In genomic region chr22:42428025-42428424, GRCh38 we compare ENCODE assay signal across 1 cellular context.
TF ChIP-seq lines count a peak whose summit lies in the region.

No MANE protein-coding gene starts in this region.

TF ChIP-seq in WTC11, 78 proteins besides CTCF, POLR2A, EP300 and RAD21 (continued from another document):
- TF ChIP-seq, protein P1, sequence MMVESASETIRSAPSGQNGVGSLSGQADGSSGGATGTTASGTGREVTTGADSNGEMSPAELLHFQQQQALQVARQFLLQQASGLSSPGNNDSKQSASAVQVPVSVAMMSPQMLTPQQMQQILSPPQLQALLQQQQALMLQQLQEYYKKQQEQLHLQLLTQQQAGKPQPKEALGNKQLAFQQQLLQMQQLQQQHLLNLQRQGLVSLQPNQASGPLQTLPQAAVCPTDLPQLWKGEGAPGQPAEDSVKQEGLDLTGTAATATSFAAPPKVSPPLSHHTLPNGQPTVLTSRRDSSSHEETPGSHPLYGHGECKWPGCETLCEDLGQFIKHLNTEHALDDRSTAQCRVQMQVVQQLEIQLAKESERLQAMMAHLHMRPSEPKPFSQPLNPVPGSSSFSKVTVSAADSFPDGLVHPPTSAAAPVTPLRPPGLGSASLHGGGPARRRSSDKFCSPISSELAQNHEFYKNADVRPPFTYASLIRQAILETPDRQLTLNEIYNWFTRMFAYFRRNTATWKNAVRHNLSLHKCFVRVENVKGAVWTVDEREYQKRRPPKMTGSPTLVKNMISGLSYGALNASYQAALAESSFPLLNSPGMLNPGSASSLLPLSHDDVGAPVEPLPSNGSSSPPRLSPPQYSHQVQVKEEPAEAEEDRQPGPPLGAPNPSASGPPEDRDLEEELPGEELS (CRISPR knock-in tag; IDR thresholded peaks at IDR 0.05) = no peak
- TF ChIP-seq, protein P2, sequence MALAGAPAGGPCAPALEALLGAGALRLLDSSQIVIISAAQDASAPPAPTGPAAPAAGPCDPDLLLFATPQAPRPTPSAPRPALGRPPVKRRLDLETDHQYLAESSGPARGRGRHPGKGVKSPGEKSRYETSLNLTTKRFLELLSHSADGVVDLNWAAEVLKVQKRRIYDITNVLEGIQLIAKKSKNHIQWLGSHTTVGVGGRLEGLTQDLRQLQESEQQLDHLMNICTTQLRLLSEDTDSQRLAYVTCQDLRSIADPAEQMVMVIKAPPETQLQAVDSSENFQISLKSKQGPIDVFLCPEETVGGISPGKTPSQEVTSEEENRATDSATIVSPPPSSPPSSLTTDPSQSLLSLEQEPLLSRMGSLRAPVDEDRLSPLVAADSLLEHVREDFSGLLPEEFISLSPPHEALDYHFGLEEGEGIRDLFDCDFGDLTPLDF (CRISPR knock-in tag; IDR thresholded peaks at IDR 0.05) = no peak
- no peak for TF ChIP-seq NR1H2 (CRISPR knock-in tag; IDR thresholded peaks at IDR 0.05)
- no peak for TF ChIP-seq GRHL2 (CRISPR knock-in tag; IDR thresholded peaks at IDR 0.05; ENCODE audit: insufficient replicate concordance, severe bottlenecking)
- TF ChIP-seq ZNF263 (CRISPR knock-in tag; IDR thresholded peaks at IDR 0.05; ENCODE audit: low read depth) = no peak
- TF ChIP-seq, protein P3, sequence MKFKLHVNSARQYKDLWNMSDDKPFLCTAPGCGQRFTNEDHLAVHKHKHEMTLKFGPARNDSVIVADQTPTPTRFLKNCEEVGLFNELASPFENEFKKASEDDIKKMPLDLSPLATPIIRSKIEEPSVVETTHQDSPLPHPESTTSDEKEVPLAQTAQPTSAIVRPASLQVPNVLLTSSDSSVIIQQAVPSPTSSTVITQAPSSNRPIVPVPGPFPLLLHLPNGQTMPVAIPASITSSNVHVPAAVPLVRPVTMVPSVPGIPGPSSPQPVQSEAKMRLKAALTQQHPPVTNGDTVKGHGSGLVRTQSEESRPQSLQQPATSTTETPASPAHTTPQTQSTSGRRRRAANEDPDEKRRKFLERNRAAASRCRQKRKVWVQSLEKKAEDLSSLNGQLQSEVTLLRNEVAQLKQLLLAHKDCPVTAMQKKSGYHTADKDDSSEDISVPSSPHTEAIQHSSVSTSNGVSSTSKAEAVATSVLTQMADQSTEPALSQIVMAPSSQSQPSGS (CRISPR knock-in tag; IDR thresholded peaks at IDR 0.05; ENCODE audit: borderline replicate concordance, low read depth) = no peak
- no peak for TF ChIP-seq NR2C2 (CRISPR knock-in tag; IDR thresholded peaks at IDR 0.05)
- TF ChIP-seq, protein P4, sequence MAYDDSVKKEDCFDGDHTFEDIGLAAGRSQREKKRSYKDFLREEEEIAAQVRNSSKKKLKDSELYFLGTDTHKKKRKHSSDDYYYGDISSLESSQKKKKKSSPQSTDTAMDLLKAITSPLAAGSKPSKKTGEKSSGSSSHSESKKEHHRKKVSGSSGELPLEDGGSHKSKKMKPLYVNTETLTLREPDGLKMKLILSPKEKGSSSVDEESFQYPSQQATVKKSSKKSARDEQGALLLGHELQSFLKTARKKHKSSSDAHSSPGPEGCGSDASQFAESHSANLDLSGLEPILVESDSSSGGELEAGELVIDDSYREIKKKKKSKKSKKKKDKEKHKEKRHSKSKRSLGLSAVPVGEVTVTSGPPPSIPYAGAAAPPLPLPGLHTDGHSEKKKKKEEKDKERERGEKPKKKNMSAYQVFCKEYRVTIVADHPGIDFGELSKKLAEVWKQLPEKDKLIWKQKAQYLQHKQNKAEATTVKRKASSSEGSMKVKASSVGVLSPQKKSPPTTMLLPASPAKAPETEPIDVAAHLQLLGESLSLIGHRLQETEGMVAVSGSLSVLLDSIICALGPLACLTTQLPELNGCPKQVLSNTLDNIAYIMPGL (CRISPR knock-in tag; IDR thresholded peaks at IDR 0.05) = no peak
- no peak for TF ChIP-seq JUN (CRISPR knock-in tag; IDR thresholded peaks at IDR 0.05)
- TF ChIP-seq ZNF232 (CRISPR knock-in tag; IDR thresholded peaks at IDR 0.05) = no peak
- TF ChIP-seq, protein P5, sequence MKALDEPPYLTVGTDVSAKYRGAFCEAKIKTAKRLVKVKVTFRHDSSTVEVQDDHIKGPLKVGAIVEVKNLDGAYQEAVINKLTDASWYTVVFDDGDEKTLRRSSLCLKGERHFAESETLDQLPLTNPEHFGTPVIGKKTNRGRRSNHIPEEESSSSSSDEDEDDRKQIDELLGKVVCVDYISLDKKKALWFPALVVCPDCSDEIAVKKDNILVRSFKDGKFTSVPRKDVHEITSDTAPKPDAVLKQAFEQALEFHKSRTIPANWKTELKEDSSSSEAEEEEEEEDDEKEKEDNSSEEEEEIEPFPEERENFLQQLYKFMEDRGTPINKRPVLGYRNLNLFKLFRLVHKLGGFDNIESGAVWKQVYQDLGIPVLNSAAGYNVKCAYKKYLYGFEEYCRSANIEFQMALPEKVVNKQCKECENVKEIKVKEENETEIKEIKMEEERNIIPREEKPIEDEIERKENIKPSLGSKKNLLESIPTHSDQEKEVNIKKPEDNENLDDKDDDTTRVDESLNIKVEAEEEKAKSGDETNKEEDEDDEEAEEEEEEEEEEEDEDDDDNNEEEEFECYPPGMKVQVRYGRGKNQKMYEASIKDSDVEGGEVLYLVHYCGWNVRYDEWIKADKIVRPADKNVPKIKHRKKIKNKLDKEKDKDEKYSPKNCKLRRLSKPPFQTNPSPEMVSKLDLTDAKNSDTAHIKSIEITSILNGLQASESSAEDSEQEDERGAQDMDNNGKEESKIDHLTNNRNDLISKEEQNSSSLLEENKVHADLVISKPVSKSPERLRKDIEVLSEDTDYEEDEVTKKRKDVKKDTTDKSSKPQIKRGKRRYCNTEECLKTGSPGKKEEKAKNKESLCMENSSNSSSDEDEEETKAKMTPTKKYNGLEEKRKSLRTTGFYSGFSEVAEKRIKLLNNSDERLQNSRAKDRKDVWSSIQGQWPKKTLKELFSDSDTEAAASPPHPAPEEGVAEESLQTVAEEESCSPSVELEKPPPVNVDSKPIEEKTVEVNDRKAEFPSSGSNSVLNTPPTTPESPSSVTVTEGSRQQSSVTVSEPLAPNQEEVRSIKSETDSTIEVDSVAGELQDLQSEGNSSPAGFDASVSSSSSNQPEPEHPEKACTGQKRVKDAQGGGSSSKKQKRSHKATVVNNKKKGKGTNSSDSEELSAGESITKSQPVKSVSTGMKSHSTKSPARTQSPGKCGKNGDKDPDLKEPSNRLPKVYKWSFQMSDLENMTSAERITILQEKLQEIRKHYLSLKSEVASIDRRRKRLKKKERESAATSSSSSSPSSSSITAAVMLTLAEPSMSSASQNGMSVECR (CRISPR knock-in tag; IDR thresholded peaks at IDR 0.05; ENCODE audit: borderline replicate concordance) = no peak
- no peak for TF ChIP-seq IRF2 (CRISPR knock-in tag; IDR thresholded peaks at IDR 0.05; ENCODE audit: borderline replicate concordance, low read depth)
